Comparison of ENCODE assay signal across 10 cellular contexts in genomic region chr13:114151565-114152284, GRCh38. TPM values are rescaled to one million over a fixed set of nuclear protein-coding genes. Genes with fewer than 3 reads are reported as not detected.
DNase-seq lines count a peak whose midpoint lies in the region; ATAC-seq and TF ChIP-seq lines count a peak whose summit lies in the region.
"Had no signal": no experiment of that assay in that cellular context is flagged by ENCODE, and none has a peak within 500 bp of the region (broad histone marks: within the 10 kb centered on the region; RNA-seq: fewer than 3 reads in every experiment).

No MANE protein-coding gene starts in this region.

- TF ChIP-seq CTCF in OCI-LY1 (IDR thresholded peaks at IDR 0.05; ENCODE audit: low read length): peak; percentile 28
- TF ChIP-seq CTCF in mammary epithelial cell (conservative IDR thresholded peaks at IDR 0.05 in 1 of 2, IDR thresholded peaks at IDR 0.05 in 1 of 2; ENCODE audit: extremely low read depth in 1 of 2, insufficient read depth in 1 of 2, low read depth in 1 of 2, low read length in 2 of 2): peak in 1 of 2 donors; percentile 37
- TF ChIP-seq CTCF in gastrocnemius medialis (IDR thresholded peaks at IDR 0.05 in 4 of 5, conservative IDR thresholded peaks at IDR 0.05 in 1 of 5): peak in 2 of 5 experiments; percentile 19 to 33
- TF ChIP-seq CTCF in spleen (IDR thresholded peaks at IDR 0.05 in 8 of 11, conservative IDR thresholded peaks at IDR 0.05 in 3 of 11): peak in 3 of 11 experiments; percentile 11 to 32 (median 12)

- no peak overlapping the region for H3K9ac ChIP-seq in OCI-LY1 (ENCODE audit: low read length)
- H3K9ac ChIP-seq in mammary epithelial cell (ENCODE audit: insufficient read depth, low read length): no peak overlapping the region

- H3K4me3 ChIP-seq in H7 (ENCODE audit: insufficient read depth, low read depth, low read length) (no peak overlapping the region), OCI-LY1 (ENCODE audit: low read depth, low read length, poor library complexity, severe bottlenecking) (peak overlapping the region; percentile 3), mammary epithelial cell (replicated peaks in 1 of 3; ENCODE audit: insufficient read depth in 1 of 3, low read depth in 2 of 3, low read length in 3 of 3) (no peak overlapping the region), gastrocnemius medialis (no peak overlapping the region), spleen (no peak overlapping the region)

- intact Hi-C loops in mammary epithelial cell (cut with micrococcal nuclease) (loop anchor here (1.0 to 2.0 kb wide), 3 partner anchors 19 to 200 kb away; partner anchors contain the start of gene RASA3), gastrocnemius medialis (cut with DNase I; ENCODE audit: low total_unique reads) (no loop called here), spleen (cut with DNase I; ENCODE audit: low total_unique reads) (no loop called here), head of caudate nucleus (cut with DNase I) (no loop called here)

- 26% methylated on average over 28 of the region's 28 CpGs for WGBS in mammary epithelial cell (ENCODE audit: low coverage, missing lambda C conversion rate)
- WGBS in spleen, 5 donors: 80 to 88% (median 87%) methylated on average over 28 of the region's 28 CpGs

- H2AFZ ChIP-seq in OCI-LY1 (ENCODE audit: low read length) (no peak overlapping the region), mammary epithelial cell (ENCODE audit: low read depth, low read length) (peak overlapping the region; percentile 72)

- no TSS peak for BruUV-seq in mammary epithelial cell (replicated peaks; lab: Mats Ljungman, UMichigan)

- H3K36me3 ChIP-seq in H7 (replicated peaks; ENCODE audit: control insufficient read depth, insufficient read depth, low read length) (no peaks in the 10 kb centered on the region), OCI-LY1 (ENCODE audit: insufficient read depth, low read length) (no peaks in the 10 kb centered on the region), mammary epithelial cell (ENCODE audit: insufficient read depth, low read length) (no peaks in the 10 kb centered on the region), gastrocnemius medialis (no peaks in the 10 kb centered on the region), spleen (no peaks in the 10 kb centered on the region)

- H3K27me3 ChIP-seq in H7 (ENCODE audit: control insufficient read depth, insufficient read depth, low read length) (no peaks in the 10 kb centered on the region; the same call in 1 of the 2 replicates), OCI-LY1 (ENCODE audit: insufficient read depth, low read length) (no peaks in the 10 kb centered on the region), mammary epithelial cell (ENCODE audit: insufficient read depth, low read length) (no peaks in the 10 kb centered on the region), gastrocnemius medialis (no peaks in the 10 kb centered on the region), spleen (replicated peaks in 1 of 7) (no peaks in the 10 kb centered on the region)

- H3F3A ChIP-seq in OCI-LY1 (ENCODE audit: insufficient read depth, low read length): no peaks in the 10 kb centered on the region

- H4K20me1 ChIP-seq in OCI-LY1 (ENCODE audit: insufficient read depth, low read length) (no peaks in the 10 kb centered on the region), mammary epithelial cell (ENCODE audit: insufficient read depth, low read length) (no peaks in the 10 kb centered on the region)

- H3K9me3 ChIP-seq in OCI-LY1 (ENCODE audit: low read length): no peaks in the 10 kb centered on the region
- H3K9me3 ChIP-seq in mammary epithelial cell (replicated peaks; ENCODE audit: insufficient read depth, low read length): no peaks in the 10 kb centered on the region
- no peaks in the 10 kb centered on the region for H3K9me3 ChIP-seq in gastrocnemius medialis
- no peaks in the 10 kb centered on the region for H3K9me3 ChIP-seq in spleen

- CTCF ChIA-PET in mammary epithelial cell (lab: Charles Lee; ENCODE audit: low non-redundant PET): no interaction called here

- peak overlapping the region; percentile 12; the same call in 1 of the 2 replicates for H3K4me2 ChIP-seq in OCI-LY1 (ENCODE audit: low read length)
- H3K4me2 ChIP-seq in mammary epithelial cell (ENCODE audit: insufficient read depth, low read depth, low read length): peak overlapping the region; percentile 47

- H3K79me2 ChIP-seq in OCI-LY1 (ENCODE audit: insufficient read depth, low read length) (no peaks in the 10 kb centered on the region), mammary epithelial cell (ENCODE audit: insufficient read depth, low read length) (no peaks in the 10 kb centered on the region)

- ATAC-seq in gastrocnemius medialis: peak; percentile 66 to 69
- ATAC-seq in HG03025 (IDR thresholded peaks at IDR 0.05; ENCODE audit: low FRiP score, unreplicated experiment): no peak

- TF ChIP-seq POLR2A in gastrocnemius medialis (IDR thresholded peaks at IDR 0.05): no peak
- no peak for TF ChIP-seq POLR2A in spleen (IDR thresholded peaks at IDR 0.05)

- H3K27ac ChIP-seq in OCI-LY1 (ENCODE audit: low read depth, low read length, poor library complexity, severe bottlenecking) (peak overlapping the region; percentile 26), mammary epithelial cell (ENCODE audit: insufficient read depth, low read depth, low read length) (no peak overlapping the region), gastrocnemius medialis (no peak overlapping the region), spleen (peak overlapping the region in 3 of 8 donors; percentile 24 to 72 (median 39))

- peak; percentile 43 for DNase-seq in H7
- DNase-seq in mammary epithelial cell: peak; percentile 88
- DNase-seq in gastrocnemius medialis: peak in 1 of 2 donors; percentile 52
- no peak for DNase-seq in spleen
- DNase-seq in middle frontal gyrus (ENCODE audit: extremely low spot score, low spot score): no peak
- DNase-seq in head of caudate nucleus: no peak

- in situ Hi-C loops in mammary epithelial cell (cut with MboI; ENCODE audit: low sequenced_read_pairs in 2 of 2) (no loop called here), gastrocnemius medialis (cut with MboI; ENCODE audit: low sequenced_read_pairs in 4 of 4) (no loop called here)

- dilution Hi-C loops in mammary epithelial cell (cut with HindIII; ENCODE audit: low sequenced_read_pairs): no loop called here

- H3K9me2 ChIP-seq in OCI-LY1 (ENCODE audit: low read depth, low read length): no peaks in the 10 kb centered on the region

- H3K4me1 ChIP-seq in OCI-LY1 (ENCODE audit: insufficient read depth, low read length, severe bottlenecking) (peaks cover 31% of the 10 kb centered on the region), mammary epithelial cell (ENCODE audit: insufficient read depth, low read length) (peaks cover 14% of the 10 kb centered on the region), gastrocnemius medialis (peaks cover 4 to 10% of the 10 kb centered on the region in 2 donors), spleen (peaks cover 4 to 63% (median 21%) of the 10 kb centered on the region in 6 donors)

RNA-seq across cellular contexts. Expression of gene RASA3, which starts 19.3 kb away (rescaled TPM):
- total RNA-seq in H7 (2014; rRNA removed; shearing (Covaris generic)): 15.3 and 16.5 TPM in 2 replicates
- total RNA-seq in mammary epithelial cell (1 to 10 TPM; 5.2 to 8.4 TPM), gastrocnemius medialis (10 to 100 TPM in 2 of 4 donors, 1 to 10 TPM in 2; 3.4 to 22.2 (median 10.8) TPM), spleen (10 to 100 TPM; 35.9 to 52.8 (median 52.0) TPM)
- polyA plus RNA-seq in mammary epithelial cell (4.0 TPM), spleen (10 to 100 TPM; 11.7 to 17.2 (median 12.1) TPM)
- 2.5 TPM for polyA minus RNA-seq in mammary epithelial cell

RNA-seq across cellular contexts. Expression of gene CFAP97D2, which starts 27.3 kb away (rescaled TPM):
- not detected in 2 replicates for total RNA-seq in H7 (2014; rRNA removed; shearing (Covaris generic))
- total RNA-seq in mammary epithelial cell (not detected), gastrocnemius medialis (not detected), spleen (not detected)
- polyA plus RNA-seq in mammary epithelial cell (not detected), spleen (under 1 TPM in 1 of 3 donors, not detected in 2; 0.05 TPM)
- not detected for polyA minus RNA-seq in mammary epithelial cell
- total RNA-seq: neural crest cell, urinary bladder had no signal
- polyA plus RNA-seq: urinary bladder had no signal

Comparison
In these comparisons a context has a peak if more than half of its experiments do, and no peak if none do; other contexts are left out.
1. DNase-seq: peak in H7 (single experiment) and mammary epithelial cell (single experiment); none in spleen (single experiment), middle frontal gyrus (single experiment) and head of caudate nucleus (0 of 42).